17 cellular contexts compared by ENCODE assay signal in the genomic region with DNA sequence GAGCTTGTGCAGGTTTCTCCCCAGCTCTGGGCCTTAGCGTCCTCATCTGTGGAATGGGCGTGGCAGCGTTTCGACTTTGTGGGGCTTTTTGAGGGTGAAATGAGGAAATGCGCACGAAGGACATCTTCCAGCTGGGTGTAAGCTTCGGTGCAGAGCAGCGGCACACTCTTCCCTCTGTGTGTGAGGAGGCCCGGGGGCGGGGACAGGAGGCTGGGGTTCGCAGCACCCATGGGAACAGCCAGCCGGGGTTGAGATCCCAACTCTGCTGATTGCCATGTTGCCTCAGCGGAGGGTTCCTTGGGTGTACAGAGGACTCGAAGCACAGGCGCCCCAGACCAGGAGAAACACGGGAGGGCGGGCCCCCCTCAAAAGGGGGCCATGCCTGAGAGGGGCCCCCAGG.
DNase-seq lines count a peak whose midpoint lies in the region; ATAC-seq, FAIRE-seq and TF ChIP-seq lines count a peak whose summit lies in the region.
"Had no signal": no experiment of that assay in that cellular context is flagged by ENCODE, and none has a peak within 500 bp of the region (broad histone marks: within the 10 kb centered on the region; RNA-seq: fewer than 3 reads in every experiment).

No MANE protein-coding gene starts in this region.

- BruUV-seq in HepG2 (replicated peaks; lab: Mats Ljungman, UMichigan): no TSS peak

- no peak for TF ChIP-seq POLR2A in HepG2 (IDR thresholded peaks at IDR 0.05; ENCODE audit: insufficient read depth in 1 of 2, low read depth in 2 of 2, low read length in 2 of 2)
- no peak for TF ChIP-seq POLR2A in right lobe of liver (IDR thresholded peaks at IDR 0.05)

- CTCF ChIA-PET in HepG2 (lab: Yijun Ruan, JAX; ENCODE audit: low intra/inter-chr PET ratio, low total read pairs): interaction anchor here (1.7 to 3.2 kb wide), 2 partner anchors 266 to 290 kb away, joined by 7 to 39 read pairs; a partner anchor contains a TSS

- no peak overlapping the region for H2AFZ ChIP-seq in HepG2 (ENCODE audit: low read length)

- no peak for ATAC-seq in HepG2
- no peak for ATAC-seq in right lobe of liver
- ATAC-seq in activated T-helper 17 cell treated with anti-CD3 and anti-CD28 coated beads, Interleukin-2, amount 50 U/mL, for 72 hours (replicated peaks): no peak

- FAIRE-seq in HepG2 (lab: Jason Lieb, UNC): no peak
- FAIRE-seq: K562 had no signal

- H4K20me1 ChIP-seq in HepG2 (ENCODE audit: insufficient read depth, low read length): no peaks in the 10 kb centered on the region

- peaks cover 4% of the 10 kb centered on the region for H3K4me1 Mint-ChIP-seq in activated T-helper 17 cell treated with anti-CD3 and anti-CD28 coated beads, Interleukin-2, amount 50 U/mL, for 72 hours
- H3K4me1 Mint-ChIP-seq in mesothelial cell of epicardium (peaks cover 3% of the 10 kb centered on the region), type B pancreatic cell (ENCODE audit: unreplicated experiment) (peaks cover 4% of the 10 kb centered on the region)

- H3K36me3 Mint-ChIP-seq in activated T-helper 17 cell treated with anti-CD3 and anti-CD28 coated beads, Interleukin-2, amount 50 U/mL, for 72 hours (ENCODE audit: low read depth): no peaks in the 10 kb centered on the region
- H3K36me3 Mint-ChIP-seq in mesothelial cell of epicardium (no peaks in the 10 kb centered on the region), type B pancreatic cell (no peaks in the 10 kb centered on the region)
- H3K36me3 Mint-ChIP-seq: stimulated activated memory B cell treated with anti-CD40 and anti-IgM and Interleukin-4, amounts not matched to agents 10 μg/mL and 1 μg/mL and 100 μg/mL, for 72 hours had no signal

- in situ Hi-C loops in HepG2 (cut with HindIII; ENCODE audit: extremely low pct_ligation_motif_present, low pct_unique_long_range_greater_than_20kb): loop anchor here (5.0 to 10.0 kb wide), 2 partner anchors 264 to 696 kb away; a partner anchor contains a TSS

- H3K9me3 Mint-ChIP-seq in activated T-helper 17 cell treated with anti-CD3 and anti-CD28 coated beads, Interleukin-2, amount 50 U/mL, for 72 hours: no peaks in the 10 kb centered on the region
- H3K9me3 Mint-ChIP-seq in mesothelial cell of epicardium (no peaks in the 10 kb centered on the region), type B pancreatic cell (no peaks in the 10 kb centered on the region)
- H3K9me3 Mint-ChIP-seq: activated B cell treated with CpG ODN at 0.5 μM for 24 hours; activated naive CD8-positive, alpha-beta T cell treated with anti-CD3 and anti-CD28 coated beads, Interleukin-2, amount 50 U/mL, for 24 hours; dendritic cell treated with granulocyte-macrophage colony-stimulating factor and Interleukin-4, amounts not matched to agents 40 ng/mL and 50 ng/mL, for 4 days; stimulated activated memory B cell treated with anti-CD40 and anti-IgM and Interleukin-4, amounts not matched to agents 10 μg/mL and 1 μg/mL and 100 μg/mL, for 72 hours had no signal

- H3K4me1 ChIP-seq in HepG2 (ENCODE audit: insufficient read depth, low read length): no peaks in the 10 kb centered on the region
- no peaks in the 10 kb centered on the region for H3K4me1 ChIP-seq in right lobe of liver
- H3K4me1 ChIP-seq: breast epithelium had no signal

- no peak overlapping the region for H3K27ac ChIP-seq in HepG2 (ENCODE audit: extremely low read length, insufficient read depth, low read length)
- no peak overlapping the region for H3K27ac ChIP-seq in right lobe of liver
- H3K27ac ChIP-seq: breast epithelium, tibial nerve had no signal

- TF ChIP-seq RAD21 in HepG2 (CRISPR knock-in tag; IDR thresholded peaks at IDR 0.05): no peak

- no peak for TF ChIP-seq CTCF in HepG2 (CRISPR knock-in tag; IDR thresholded peaks at IDR 0.05)
- no peak for TF ChIP-seq CTCF in right lobe of liver (IDR thresholded peaks at IDR 0.05)
- no peak for TF ChIP-seq CTCF in mesothelial cell of epicardium (IDR thresholded peaks at IDR 0.05; ENCODE audit: unreplicated experiment)
- no peak for TF ChIP-seq CTCF in type B pancreatic cell (conservative IDR thresholded peaks at IDR 0.05)

- H3K9ac ChIP-seq in HepG2 (ENCODE audit: insufficient read depth, low read depth, low read length): no peak overlapping the region

- peak overlapping the region; percentile 54 for H3K4me3 Mint-ChIP-seq in activated T-helper 17 cell treated with anti-CD3 and anti-CD28 coated beads, Interleukin-2, amount 50 U/mL, for 72 hours
- H3K4me3 Mint-ChIP-seq in mesothelial cell of epicardium: peak overlapping the region; percentile 56
- peak overlapping the region; percentile 77 for H3K4me3 Mint-ChIP-seq in type B pancreatic cell
- H3K4me3 Mint-ChIP-seq: activated B cell treated with CpG ODN at 0.5 μM for 24 hours; activated naive CD8-positive, alpha-beta T cell treated with anti-CD3 and anti-CD28 coated beads, Interleukin-2, amount 50 U/mL, for 24 hours; stimulated activated memory B cell treated with anti-CD40 and anti-IgM and Interleukin-4, amounts not matched to agents 10 μg/mL and 1 μg/mL and 100 μg/mL, for 72 hours had no signal

- DNase-seq in HepG2 (ENCODE audit: low spot score): no peak
- DNase-seq in right lobe of liver: no peak
- no peak for DNase-seq in mesothelial cell of epicardium (ENCODE audit: low spot score in 2 of 2, unreplicated experiment in 2 of 2)
- DNase-seq in type B pancreatic cell (ENCODE audit: extremely low spot score, unreplicated experiment): peak; percentile 62
- no peak for DNase-seq in T-helper 9 cell
- no peak for DNase-seq in D341Med (ENCODE audit: low spot score)
- no peak for DNase-seq in NCI-H2081 (lab: John Stamatoyannopoulos, UW)
- DNase-seq: activated B cell treated with CpG ODN at 0.5 μM for 24 hours; activated CD8-positive, alpha-beta memory T cell treated with anti-CD3 and anti-CD28 coated beads for 24 hours; activated naive CD8-positive, alpha-beta T cell treated with anti-CD3 and anti-CD28 coated beads, Interleukin-2, amount 50 U/mL, for 24 hours; T-helper 2 cell had no signal

- intact Hi-C loops in HepG2 (cut with micrococcal nuclease; ENCODE audit: unreplicated experiment): no loop called here
- intact Hi-C loops in right lobe of liver (cut with DNase I): loop anchor here (5.0 to 10.0 kb wide), 3 partner anchors 256 to 696 kb away; a partner anchor contains a TSS

- H3K9me3 ChIP-seq in HepG2 (ENCODE audit: low read length) (no peaks in the 10 kb centered on the region), right lobe of liver (no peaks in the 10 kb centered on the region)
- H3K9me3 ChIP-seq: breast epithelium, tibial nerve had no signal

- H3K27me3 ChIP-seq in HepG2 (ENCODE audit: control insufficient read depth in 1 of 2, insufficient read depth in 2 of 2, low read length in 2 of 2) (peaks cover 6 to 55% of the 10 kb centered on the region in 2 experiments; a peak in 4 of 5 replicates), right lobe of liver (no peaks in the 10 kb centered on the region)
- H3K27me3 ChIP-seq: breast epithelium had no signal

- no peak for TF ChIP-seq EP300 in HepG2 (IDR thresholded peaks at IDR 0.05; ENCODE audit: low read depth in 2 of 2, low read length in 2 of 2)
- no peak for TF ChIP-seq EP300 in HepG2 (CRISPR knock-in tag; IDR thresholded peaks at IDR 0.05; ENCODE audit: borderline replicate concordance)

- H3K36me3 ChIP-seq in HepG2 (replicated peaks in 1 of 2; ENCODE audit: control insufficient read depth in 1 of 2, insufficient read depth in 2 of 2, low read length in 2 of 2) (no peaks in the 10 kb centered on the region), right lobe of liver (no peaks in the 10 kb centered on the region)
- H3K36me3 ChIP-seq: breast epithelium, tibial nerve had no signal

- no peak overlapping the region for H3K4me3 ChIP-seq in HepG2 (replicated peaks in 1 of 3; ENCODE audit: insufficient read depth in 1 of 3, low read depth in 2 of 3, low read length in 3 of 3)
- no peak overlapping the region for H3K4me3 ChIP-seq in right lobe of liver
- H3K4me3 ChIP-seq: K562 had no signal

- no peaks in the 10 kb centered on the region for H3K79me2 ChIP-seq in HepG2 (ENCODE audit: insufficient read depth, low read length)

- H3K27me3 Mint-ChIP-seq in activated T-helper 17 cell treated with anti-CD3 and anti-CD28 coated beads, Interleukin-2, amount 50 U/mL, for 72 hours: peaks cover 43% of the 10 kb centered on the region
- H3K27me3 Mint-ChIP-seq in mesothelial cell of epicardium (ENCODE audit: low read depth) (peaks cover 35% of the 10 kb centered on the region), type B pancreatic cell (peaks cover 56% of the 10 kb centered on the region)

- H3K27ac Mint-ChIP-seq in activated T-helper 17 cell treated with anti-CD3 and anti-CD28 coated beads, Interleukin-2, amount 50 U/mL, for 72 hours: no peak overlapping the region
- H3K27ac Mint-ChIP-seq in mesothelial cell of epicardium: no peak overlapping the region
- H3K27ac Mint-ChIP-seq in type B pancreatic cell: no peak overlapping the region
- H3K27ac Mint-ChIP-seq: activated B cell treated with CpG ODN at 0.5 μM for 24 hours; activated naive CD8-positive, alpha-beta T cell treated with anti-CD3 and anti-CD28 coated beads, Interleukin-2, amount 50 U/mL, for 24 hours; dendritic cell treated with granulocyte-macrophage colony-stimulating factor and Interleukin-4, amounts not matched to agents 40 ng/mL and 50 ng/mL, for 4 days; stimulated activated memory B cell treated with anti-CD40 and anti-IgM and Interleukin-4, amounts not matched to agents 10 μg/mL and 1 μg/mL and 100 μg/mL, for 72 hours had no signal

- H3K4me2 ChIP-seq in HepG2 (ENCODE audit: low read depth, low read length): no peak overlapping the region

- WGBS in HepG2 (ENCODE audit: low lambda C conversion rate): 55% methylated on average over 9 of the region's 17 CpGs
- WGBS in right lobe of liver (ENCODE audit: insufficient coverage, low coverage, low lambda C conversion rate, missing lambda C conversion rate): 60% methylated on average over 1 of the region's 17 CpGs

- POLR2A ChIA-PET in HepG2 (lab: Yijun Ruan, JAX): no interaction called here

TF ChIP-seq in HepG2, 621 proteins besides CTCF, POLR2A, EP300 and RAD21:
- TF ChIP-seq ZNF629 (CRISPR knock-in tag; conservative IDR thresholded peaks at IDR 0.05) (peak; percentile 30; the same call in 1 of the 2 replicates), HMG20A (CRISPR knock-in tag; IDR thresholded peaks at IDR 0.05; ENCODE audit: borderline replicate concordance) (no peak), ZNF772 (CRISPR knock-in tag; IDR thresholded peaks at IDR 0.05) (no peak)
